In genomic region chr22:26482171-26482570, GRCh38 we compare ENCODE assay signal across 11 cellular contexts. TPM values are rescaled to one million over a fixed set of nuclear protein-coding genes. Genes with fewer than 3 reads are reported as not detected.
DNase-seq lines count a peak whose midpoint lies in the region; ATAC-seq, FAIRE-seq and TF ChIP-seq lines count a peak whose summit lies in the region.
"Had no signal": no experiment of that assay in that cellular context is flagged by ENCODE, and none has a peak within 500 bp of the region (broad histone marks: within the 10 kb centered on the region; RNA-seq: fewer than 3 reads in every experiment).

No MANE protein-coding gene starts in this region.

- H3K79me2 ChIP-seq in H1 (ENCODE audit: control insufficient read depth in 1 of 2, insufficient read depth in 2 of 2, low read length in 2 of 2), result peaks cover 12 to 62% of the 10 kb centered on the region in 2 experiments
- H3K79me2 ChIP-seq in smooth muscle cell (ENCODE audit: low read depth), result peaks cover 23% of the 10 kb centered on the region

- no peak overlapping the region for H3K56ac ChIP-seq in H1 (replicated peaks; ENCODE audit: insufficient read length, low read depth, low read length)

- no peak for TF ChIP-seq RAD21 in H1 (IDR thresholded peaks at IDR 0.05 in 1 of 2, conservative IDR thresholded peaks at IDR 0.05 in 1 of 2; ENCODE audit: low read depth in 2 of 2, low read length in 2 of 2)

- no peak overlapping the region for H2BK120ac ChIP-seq in H1 (replicated peaks; ENCODE audit: low read depth, low read length)

- peaks cover 0 to 14% (median 6%) of the 10 kb centered on the region in 4 experiments; a peak in 5 of 7 replicates for H3K4me1 ChIP-seq in H1 (replicated peaks in 1 of 4; ENCODE audit: control insufficient read depth in 3 of 4, insufficient read depth in 4 of 4, low read length in 3 of 4)
- peaks cover 31% of the 10 kb centered on the region for H3K4me1 ChIP-seq in smooth muscle cell (ENCODE audit: low read depth)
- H3K4me1 ChIP-seq in right cardiac atrium (ENCODE audit: control insufficient read depth, insufficient read depth, low read length), result peaks cover 4% of the 10 kb centered on the region

- H4K91ac ChIP-seq in H1 (replicated peaks; ENCODE audit: insufficient read length, low read length), result no peak overlapping the region

- H3K36me3 ChIP-seq in H1 (ENCODE audit: control insufficient read depth in 2 of 4, insufficient read depth in 4 of 4, low read length in 3 of 4) (peaks cover 0 to 12% (median 5%) of the 10 kb centered on the region in 4 experiments; a peak in 5 of 8 replicates), smooth muscle cell (ENCODE audit: low read depth) (no peaks in the 10 kb centered on the region)

- H4K8ac ChIP-seq in H1 (ENCODE audit: extremely low read depth, insufficient read depth, low read length), result no peak overlapping the region

- CTCF ChIA-PET in H1 (lab: Charles Lee; ENCODE audit: partially characterized antibody), result interaction anchor here (0.9 to 2.8 kb wide), 3 partner anchors 21 to 184 kb away, joined by 3 to 18 read pairs (median 4); no protein-coding TSS in a partner anchor

- no peak overlapping the region for H2BK20ac ChIP-seq in H1 (ENCODE audit: low read length)

- H3K4me3 ChIP-seq in H1 (ENCODE audit: extremely low read depth in 1 of 4, insufficient read depth in 2 of 4, low read depth in 3 of 4, low read length in 4 of 4) (no peak overlapping the region), smooth muscle cell (no peak overlapping the region), right cardiac atrium (ENCODE audit: low read length) (no peak overlapping the region)

- intact Hi-C loops in right cardiac atrium (cut with DNase I), result no loop called here

- peaks cover 88% of the 10 kb centered on the region for H3K4me1 Mint-ChIP-seq in activated T-cell treated with anti-CD3 and anti-CD28 coated beads, Interleukin-2, amount 50 U/mL, for 72 hours (ENCODE audit: low read depth)

- ATAC-seq in activated T-cell treated with anti-CD3 and anti-CD28 coated beads, Interleukin-2, amount 50 U/mL, for 72 hours (replicated peaks in 1 of 2), result no peak
- ATAC-seq in right cardiac atrium (no peak), HG03460 (IDR thresholded peaks at IDR 0.05; ENCODE audit: unreplicated experiment) (no peak)

- TF ChIP-seq CTCF in H1 (IDR thresholded peaks at IDR 0.05; ENCODE audit: control extremely low read depth in 1 of 3, insufficient read depth in 1 of 3, low read depth in 1 of 3, low read length in 3 of 3) (no peak), smooth muscle cell (IDR thresholded peaks at IDR 0.05; ENCODE audit: borderline replicate concordance, insufficient read depth, poor library complexity, severe bottlenecking) (no peak)

- no peak overlapping the region for H2AFZ ChIP-seq in H1 (ENCODE audit: low read length)
- no peak overlapping the region for H2AFZ ChIP-seq in smooth muscle cell (ENCODE audit: low read depth)

- no peak for DNase-seq in activated T-cell treated with anti-CD3 and anti-CD28 coated beads, Interleukin-2, amount 50 U/mL, for 72 hours
- DNase-seq in activated T-cell treated with anti-CD3 and anti-CD28 coated beads, Interleukin-2, amount 50 U/mL, for 48 hours, result no peak
- DNase-seq in OCI-M1 (lab: John Stamatoyannopoulos, UW), result peak; percentile 62
- DNase-seq in H1 (ENCODE audit: low read depth in 1 of 2, low spot score in 2 of 2), result no peak
- DNase-seq in smooth muscle cell (lab: John Stamatoyannopoulos, UW; ENCODE audit: unreplicated experiment), result no peak
- no peak for DNase-seq in right cardiac atrium
- DNase-seq in caudate nucleus (lab: John Stamatoyannopoulos, UW), result no peak
- DNase-seq: NCI-H2171 treated with DMSO at 0.1 percent for 48 hours; stimulated activated CD4-positive, alpha-beta T cell treated with anti-CD3 and anti-CD28 coated beads, Interleukin-12 subunit alpha, Interleukin-12 subunit beta, amount 100 ng/mL, for 4 hours had no signal

- no peak overlapping the region for H3K4ac ChIP-seq in H1 (replicated peaks; ENCODE audit: insufficient read length, low read depth, low read length)

- peaks cover 0 to 5% of the 10 kb centered on the region in 2 experiments for H4K20me1 ChIP-seq in H1 (replicated peaks in 1 of 2; ENCODE audit: control insufficient read depth in 1 of 2, insufficient read depth in 2 of 2, low read length in 2 of 2)
- H4K20me1 ChIP-seq in smooth muscle cell (ENCODE audit: low read depth), result no peaks in the 10 kb centered on the region

- no peak for TF ChIP-seq POLR2A in H1 (IDR thresholded peaks at IDR 0.05; ENCODE audit: control extremely low read depth in 1 of 2, low read depth in 2 of 2, low read length in 2 of 2)

- H3K4me3 Mint-ChIP-seq in activated T-cell treated with anti-CD3 and anti-CD28 coated beads, Interleukin-2, amount 50 U/mL, for 72 hours, result peak overlapping the region; percentile 90 to 95

- no peak overlapping the region for H2BK15ac ChIP-seq in H1 (ENCODE audit: low read length)

- H3K79me1 ChIP-seq in H1 (ENCODE audit: low read depth, low read length), result peaks cover 6% of the 10 kb centered on the region; the same call in 1 of the 2 replicates

- no peak overlapping the region for H2BK12ac ChIP-seq in H1 (ENCODE audit: low read depth, low read length)

- no peak overlapping the region for H3K23ac ChIP-seq in H1 (ENCODE audit: insufficient read length)

- POLR2A ChIA-PET in H1 (lab: Charles Lee; ENCODE audit: partially characterized antibody), result interaction anchor here (0.8 to 3.3 kb wide), 9 partner anchors 9 to 125 kb away, joined by 3 to 15 read pairs (median 8); partner anchors contain the start of gene TFIP11

- no peak overlapping the region for H4K5ac ChIP-seq in H1 (ENCODE audit: insufficient read length, low read depth, low read length)

- H3K9me3 Mint-ChIP-seq in activated T-cell treated with anti-CD3 and anti-CD28 coated beads, Interleukin-2, amount 50 U/mL, for 72 hours, result no peaks in the 10 kb centered on the region

- no peak overlapping the region for H2AK5ac ChIP-seq in H1 (ENCODE audit: low read depth, low read length)

- WGBS in H1 (ENCODE audit: extremely low coverage in 1 of 2, insufficient coverage in 1 of 2, insufficient read length in 1 of 2, insufficient replicate concordance in 2 of 2, low coverage in 1 of 2, low lambda C conversion rate in 2 of 2, missing lambda C conversion rate in 1 of 2), 2 experiments, result 89% methylated on average over 5 of the region's 5 CpGs; no CpG with 5 or more reads in 1 of the 2 experiments
- WGBS in smooth muscle cell (ENCODE audit: low lambda C conversion rate), result 63% methylated on average over 5 of the region's 5 CpGs
- 46% methylated on average over 5 of the region's 5 CpGs for WGBS in right cardiac atrium

- no peaks in the 10 kb centered on the region; a peak in 1 of 7 replicates for H3K27me3 ChIP-seq in H1 (replicated peaks in 1 of 4; ENCODE audit: control insufficient read depth in 3 of 4, extremely low read depth in 1 of 4, insufficient read depth in 3 of 4, low read length in 3 of 4)
- no peaks in the 10 kb centered on the region for H3K27me3 ChIP-seq in smooth muscle cell (ENCODE audit: low read depth)
- H3K27me3 ChIP-seq in right cardiac atrium (ENCODE audit: control insufficient read depth, insufficient read depth), result no peaks in the 10 kb centered on the region

- no peaks in the 10 kb centered on the region for H3K27me3 Mint-ChIP-seq in activated T-cell treated with anti-CD3 and anti-CD28 coated beads, Interleukin-2, amount 50 U/mL, for 72 hours (ENCODE audit: low read depth)

- TF ChIP-seq EP300 in H1 (IDR thresholded peaks at IDR 0.05; ENCODE audit: borderline replicate concordance in 1 of 2, low read depth in 2 of 2, low read length in 2 of 2), result no peak

- no peaks in the 10 kb centered on the region for H3K9me3 ChIP-seq in H1 (ENCODE audit: insufficient read depth in 2 of 2, low read depth in 1 of 2, low read length in 1 of 2)
- H3K9me3 ChIP-seq in smooth muscle cell (replicated peaks; ENCODE audit: low read depth), result no peaks in the 10 kb centered on the region
- H3K9me3 ChIP-seq in right cardiac atrium (ENCODE audit: control insufficient read depth, low read length), result no peaks in the 10 kb centered on the region

- H3K27ac ChIP-seq in H1 (ENCODE audit: low read depth, low read length) (no peak overlapping the region), smooth muscle cell (ENCODE audit: low read depth) (peak overlapping the region; percentile 98), right cardiac atrium (ENCODE audit: low read length) (no peak overlapping the region), caudate nucleus (ENCODE audit: low read depth, low read length) (no peak overlapping the region)

- H3K14ac ChIP-seq in H1 (ENCODE audit: insufficient read length), result no peak overlapping the region

- H2BK5ac ChIP-seq in H1 (ENCODE audit: low read depth, low read length), result no peak overlapping the region

- H3K23me2 ChIP-seq in H1 (ENCODE audit: low read depth, low read length), result peaks cover 11% of the 10 kb centered on the region

- H3F3A ChIP-seq in smooth muscle cell (ENCODE audit: low read depth), result peaks cover 20% of the 10 kb centered on the region

- H3K36me3 Mint-ChIP-seq in activated T-cell treated with anti-CD3 and anti-CD28 coated beads, Interleukin-2, amount 50 U/mL, for 72 hours (ENCODE audit: insufficient read depth in 2 of 2), result peaks cover 8 to 15% of the 10 kb centered on the region in 2 donors

- H3K18ac ChIP-seq in H1 (ENCODE audit: extremely low read depth, low read length), result no peak overlapping the region

- H3K4me2 ChIP-seq in H1 (ENCODE audit: insufficient read depth in 1 of 2, low read depth in 2 of 2, low read length in 2 of 2) (peak overlapping the region; percentile 87 to 96; a peak in 1 of 4 replicates), smooth muscle cell (peak overlapping the region; percentile 96)

- peak overlapping the region; percentile 97 for H3K27ac Mint-ChIP-seq in activated T-cell treated with anti-CD3 and anti-CD28 coated beads, Interleukin-2, amount 50 U/mL, for 72 hours

- H3K9ac ChIP-seq in H1 (replicated peaks in 1 of 4; ENCODE audit: extremely low read depth in 1 of 4, low read depth in 3 of 4, low read length in 3 of 4) (no peak overlapping the region), smooth muscle cell (ENCODE audit: low read depth) (peak overlapping the region; percentile 19)

- FAIRE-seq in H1 (lab: Jason Lieb, UNC), result no peak
- FAIRE-seq: GM12891 had no signal

RNA-seq across cellular contexts. Expression of gene HPS4, which starts 1.4 kb away (rescaled TPM):
- total RNA-seq in activated T-cell treated with anti-CD3 and anti-CD28 coated beads, Interleukin-2, amount 50 U/mL, for 72 hours, result 10 to 100 TPM; 50.5 to 62.2 TPM
- 32.9 and 35.2 TPM in 2 replicates for total RNA-seq in H1 (2021; fragmentation: NEBNext Ultra II Directional; extraction: Animal tissue kit (Norgen Biotek cat#: 25700))
- polyA plus RNA-seq in H1 (2011; rRNA removed), result 28.0 and 35.3 TPM in 2 replicates
- 36.6 TPM for polyA plus RNA-seq in H1 (2011; cell fraction: cytosol; rRNA removed)
- 87.4 TPM for polyA plus RNA-seq in H1 (2011; cell fraction: nucleus; rRNA removed)
- polyA plus RNA-seq in H1 (2012, experiment 1 of 2), result 25.2 to 29.6 TPM (median 27.5 TPM) in 4 replicates
- 7.8 TPM for polyA plus RNA-seq in H1 (2012, experiment 2 of 2)
- polyA plus RNA-seq in H1 (2013, experiment 1 of 2), result 27.8 TPM
- polyA plus RNA-seq in H1 (2013, experiment 2 of 2), result 23.4 TPM
- polyA minus RNA-seq in H1 (2011; rRNA and poly(A)+ RNA removed), result 37.3 and 43.0 TPM in 2 replicates
- polyA minus RNA-seq in H1 (2011; cell fraction: cytosol; rRNA and poly(A)+ RNA removed), result 36.5 TPM
- 57.3 TPM for polyA minus RNA-seq in H1 (2011; cell fraction: nucleus; rRNA and poly(A)+ RNA removed)
- 23.5 and 46.3 TPM in 2 replicates for total RNA-seq in smooth muscle cell
- 18.2 and 21.2 TPM in 2 replicates for polyA plus RNA-seq in smooth muscle cell
- 10 to 100 TPM; 11.4 to 14.0 (median 12.3) TPM for total RNA-seq in right cardiac atrium
- polyA plus RNA-seq in right cardiac atrium, result 7.4 TPM

RNA-seq across cellular contexts. Expression of gene SRRD, which starts 1.5 kb away (rescaled TPM):
- 10 to 100 TPM; 13.5 to 20.0 TPM for total RNA-seq in activated T-cell treated with anti-CD3 and anti-CD28 coated beads, Interleukin-2, amount 50 U/mL, for 72 hours
- 25.3 and 26.3 TPM in 2 replicates for total RNA-seq in H1 (2021; fragmentation: NEBNext Ultra II Directional; extraction: Animal tissue kit (Norgen Biotek cat#: 25700))
- polyA plus RNA-seq in H1 (2011; rRNA removed) (9.9 and 17.1 TPM in 2 replicates), smooth muscle cell (34.5 and 38.6 TPM in 2 replicates), right cardiac atrium (10.8 TPM)
- 16.4 TPM for polyA plus RNA-seq in H1 (2011; cell fraction: cytosol; rRNA removed)
- 6.5 TPM for polyA plus RNA-seq in H1 (2011; cell fraction: nucleus; rRNA removed)
- 14.9 to 35.1 TPM (median 20.6 TPM) in 4 replicates for polyA plus RNA-seq in H1 (2012, experiment 1 of 2)
- 5.2 TPM for polyA plus RNA-seq in H1 (2012, experiment 2 of 2)
- polyA plus RNA-seq in H1 (2013, experiment 1 of 2), result 10.2 TPM
- polyA plus RNA-seq in H1 (2013, experiment 2 of 2), result 9.9 TPM
- polyA minus RNA-seq in H1 (2011; rRNA and poly(A)+ RNA removed), result 31.2 and 33.3 TPM in 2 replicates
- 6.1 TPM for polyA minus RNA-seq in H1 (2011; cell fraction: cytosol; rRNA and poly(A)+ RNA removed)
- 15.8 TPM for polyA minus RNA-seq in H1 (2011; cell fraction: nucleus; rRNA and poly(A)+ RNA removed)
- total RNA-seq in smooth muscle cell (20.7 and 35.8 TPM in 2 replicates), right cardiac atrium (10 to 100 TPM; 20.4 to 25.8 (median 22.3) TPM)

RNA-seq across cellular contexts. Expression of gene TFIP11, which starts 30.1 kb away (rescaled TPM):
- total RNA-seq in activated T-cell treated with anti-CD3 and anti-CD28 coated beads, Interleukin-2, amount 50 U/mL, for 72 hours, result 10 to 100 TPM; 47.0 to 62.5 TPM
- total RNA-seq in H1 (2021; fragmentation: NEBNext Ultra II Directional; extraction: Animal tissue kit (Norgen Biotek cat#: 25700)), result 23.9 and 28.3 TPM in 2 replicates
- polyA plus RNA-seq in H1 (2011; rRNA removed), result 18.1 and 18.4 TPM in 2 replicates
- 23.4 TPM for polyA plus RNA-seq in H1 (2011; cell fraction: cytosol; rRNA removed)
- 26.2 TPM for polyA plus RNA-seq in H1 (2011; cell fraction: nucleus; rRNA removed)
- 24.2 to 28.8 TPM (median 27.7 TPM) in 4 replicates for polyA plus RNA-seq in H1 (2012, experiment 1 of 2)
- polyA plus RNA-seq in H1 (2012, experiment 2 of 2), result 10.5 TPM
- polyA plus RNA-seq in H1 (2013, experiment 1 of 2), result 11.5 TPM
- polyA plus RNA-seq in H1 (2013, experiment 2 of 2), result 9.4 TPM
- polyA minus RNA-seq in H1 (2011; rRNA and poly(A)+ RNA removed), result 37.2 and 40.4 TPM in 2 replicates
- 18.1 TPM for polyA minus RNA-seq in H1 (2011; cell fraction: cytosol; rRNA and poly(A)+ RNA removed)
- polyA minus RNA-seq in H1 (2011; cell fraction: nucleus; rRNA and poly(A)+ RNA removed), result 27.6 TPM
- total RNA-seq in smooth muscle cell, result 22.5 and 34.9 TPM in 2 replicates
- polyA plus RNA-seq in smooth muscle cell, result 25.7 and 27.7 TPM in 2 replicates
- 10 to 100 TPM; 19.8 to 28.7 (median 25.4) TPM for total RNA-seq in right cardiac atrium
- 15.2 TPM for polyA plus RNA-seq in right cardiac atrium

RNA-seq across cellular contexts. Expression of gene ASPHD2, which starts 53.1 kb away (rescaled TPM):
- total RNA-seq in activated T-cell treated with anti-CD3 and anti-CD28 coated beads, Interleukin-2, amount 50 U/mL, for 72 hours, result 10 to 100 TPM; 14.6 to 18.1 TPM
- total RNA-seq in H1 (2021; fragmentation: NEBNext Ultra II Directional; extraction: Animal tissue kit (Norgen Biotek cat#: 25700)), result 11.0 and 11.1 TPM in 2 replicates
- 7.2 and 8.1 TPM in 2 replicates for polyA plus RNA-seq in H1 (2011; rRNA removed)
- polyA plus RNA-seq in H1 (2011; cell fraction: cytosol; rRNA removed), result 6.7 TPM
- polyA plus RNA-seq in H1 (2011; cell fraction: nucleus; rRNA removed), result 7.9 TPM
- polyA plus RNA-seq in H1 (2012, experiment 1 of 2), result 5.3 to 7.6 TPM (median 7.1 TPM) in 4 replicates
- 5.6 TPM for polyA plus RNA-seq in H1 (2012, experiment 2 of 2)
- polyA plus RNA-seq in H1 (2013, experiment 1 of 2), result 8.7 TPM
- polyA plus RNA-seq in H1 (2013, experiment 2 of 2), result 8.7 TPM
- polyA minus RNA-seq in H1 (2011; rRNA and poly(A)+ RNA removed), result 8.7 and 9.2 TPM in 2 replicates
- polyA minus RNA-seq in H1 (2011; cell fraction: cytosol; rRNA and poly(A)+ RNA removed), result 6.6 TPM
- 7.5 TPM for polyA minus RNA-seq in H1 (2011; cell fraction: nucleus; rRNA and poly(A)+ RNA removed)
- 2.4 and 4.5 TPM in 2 replicates for total RNA-seq in smooth muscle cell
- polyA plus RNA-seq in smooth muscle cell, result 3.7 and 5.3 TPM in 2 replicates
- under 1 TPM; 0.08 to 0.50 (median 0.23) TPM for total RNA-seq in right cardiac atrium
- 0.05 TPM for polyA plus RNA-seq in right cardiac atrium
